32 cellular contexts compared by ENCODE assay signal in the genomic region with DNA sequence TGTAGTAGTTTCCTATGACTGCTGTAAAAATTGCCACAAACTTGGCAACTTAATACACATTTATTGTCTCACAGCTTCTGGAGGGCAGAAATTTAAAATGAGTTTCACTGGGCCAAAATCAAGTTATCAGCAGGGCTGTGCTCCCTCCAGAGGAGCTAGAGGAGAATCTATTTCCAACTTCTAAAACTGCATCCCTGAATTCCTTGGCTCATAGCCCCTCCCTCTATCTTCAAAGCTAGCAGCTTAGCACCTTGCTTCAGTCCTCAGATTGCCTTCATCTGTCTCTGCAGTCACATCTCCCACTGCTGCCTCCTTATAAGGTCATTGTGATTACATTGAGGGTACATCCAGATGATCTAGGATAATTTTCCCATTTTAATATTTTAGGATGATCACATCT. TPM values are rescaled to one million over a fixed set of nuclear protein-coding genes. Genes with fewer than 3 reads are reported as not detected.
"Had no signal": no experiment of that assay in that cellular context is flagged by ENCODE, and none has a peak within 500 bp of the region (broad histone marks: within the 10 kb centered on the region; RNA-seq: fewer than 3 reads in every experiment).

No MANE protein-coding gene starts in this region.

- H3K4me2 ChIP-seq: smooth muscle cell had no signal

- H3K27me3 ChIP-seq: left lung, ovary, right atrium auricular region, right lobe of liver, transverse colon, upper lobe of left lung, vagina had no signal

- DNase-seq: hippocampal formation; immature natural killer cell; kidney; left colon; left lung; lower lobe of right lung; mammary epithelial cell; mesenchymal stem cell; naive B cell; ovary; right lobe of liver; stimulated activated CD4-positive, alpha-beta T cell treated with anti-CD3 and anti-CD28 coated beads, Interleukin-1b, Interleukin-23, amount 100 ng/mL, for 48 hours; stimulated activated CD4-positive, alpha-beta T cell treated with anti-CD3 and anti-CD28 coated beads, Interleukin-2, amount 100 ng/mL, for 48 hours; stimulated activated CD4-positive, alpha-beta T cell treated with anti-CD3 and anti-CD28 coated beads, Interleukin-4, amount 100 ng/mL, for 4 hours; stimulated activated CD8-positive, alpha-beta memory T cell treated with anti-CD3 and anti-CD28 coated beads, Interleukin-4, amount 100 ng/mL, for 48 hours; stimulated activated naive CD4-positive, alpha-beta T cell treated with Interleukin-2 at 50 U/mL for 16 hours; stimulated activated naive CD8-positive, alpha-beta T cell treated with anti-CD3 and anti-CD28 coated beads, Interleukin-15, amount 100 ng/mL, for 72 hours; substantia nigra; transverse colon; upper lobe of left lung had no signal

- H3K4me1 ChIP-seq: left lung, lower lobe of right lung, right atrium auricular region, right lobe of liver, transverse colon, upper lobe of left lung, vagina had no signal

- H3K36me3 Mint-ChIP-seq: immature natural killer cell; mesothelial cell of epicardium; naive B cell; natural killer cell treated with Interleukin-12 subunit alpha and Interleukin-12 subunit beta and Interleukin-15 and Interleukin-18, amount 100 ng/mL, for 72 hours; stimulated activated memory B cell treated with anti-CD40 and anti-IgM and Interleukin-4, amounts not matched to agents 10 μg/mL and 1 μg/mL and 100 μg/mL, for 72 hours had no signal

- H3K36me3 ChIP-seq: left lung, lower lobe of right lung, ovary, right atrium auricular region, right lobe of liver, transverse colon, upper lobe of left lung, vagina had no signal

- H3K9me3 ChIP-seq: left lung, lower lobe of right lung, ovary, right atrium auricular region, right lobe of liver, transverse colon, upper lobe of left lung, vagina had no signal

- H3K4me3 ChIP-seq: left lung, lower lobe of right lung, ovary, right atrium auricular region, right lobe of liver, smooth muscle cell, transverse colon, upper lobe of left lung, vagina had no signal

- ATAC-seq: left colon; left lung; lower lobe of right lung; natural killer cell treated with Interleukin-12 subunit alpha and Interleukin-12 subunit beta and Interleukin-15 and Interleukin-18, amount 100 ng/mL, for 72 hours; right lobe of liver; stimulated activated memory B cell treated with anti-CD40 and anti-IgM and Interleukin-4, amounts not matched to agents 10 μg/mL and 1 μg/mL and 100 μg/mL, for 72 hours; stimulated activated naive CD8-positive, alpha-beta T cell treated with anti-CD3 and anti-CD28 coated beads, Interleukin-15, amount 100 ng/mL, for 72 hours had no signal

- H3K27me3 Mint-ChIP-seq: naive B cell; stimulated activated memory B cell treated with anti-CD40 and anti-IgM and Interleukin-4, amounts not matched to agents 10 μg/mL and 1 μg/mL and 100 μg/mL, for 72 hours; stimulated activated naive CD8-positive, alpha-beta T cell treated with anti-CD3 and anti-CD28 coated beads, Interleukin-15, amount 100 ng/mL, for 72 hours had no signal

- H3K4me3 Mint-ChIP-seq: immature natural killer cell; mesothelial cell of epicardium; naive B cell; natural killer cell treated with Interleukin-12 subunit alpha and Interleukin-12 subunit beta and Interleukin-15 and Interleukin-18, amount 100 ng/mL, for 72 hours; stimulated activated memory B cell treated with anti-CD40 and anti-IgM and Interleukin-4, amounts not matched to agents 10 μg/mL and 1 μg/mL and 100 μg/mL, for 72 hours; stimulated activated naive CD8-positive, alpha-beta T cell treated with anti-CD3 and anti-CD28 coated beads, Interleukin-15, amount 100 ng/mL, for 72 hours had no signal

- H3K9me3 Mint-ChIP-seq: immature natural killer cell; mesothelial cell of epicardium; naive B cell; natural killer cell treated with Interleukin-12 subunit alpha and Interleukin-12 subunit beta and Interleukin-15 and Interleukin-18, amount 100 ng/mL, for 72 hours; stimulated activated memory B cell treated with anti-CD40 and anti-IgM and Interleukin-4, amounts not matched to agents 10 μg/mL and 1 μg/mL and 100 μg/mL, for 72 hours; stimulated activated naive CD8-positive, alpha-beta T cell treated with anti-CD3 and anti-CD28 coated beads, Interleukin-15, amount 100 ng/mL, for 72 hours had no signal

- H3K4me1 Mint-ChIP-seq: immature natural killer cell; mesothelial cell of epicardium; naive B cell; stimulated activated memory B cell treated with anti-CD40 and anti-IgM and Interleukin-4, amounts not matched to agents 10 μg/mL and 1 μg/mL and 100 μg/mL, for 72 hours; stimulated activated naive CD8-positive, alpha-beta T cell treated with anti-CD3 and anti-CD28 coated beads, Interleukin-15, amount 100 ng/mL, for 72 hours had no signal

- H3K27ac ChIP-seq: left lung, lower lobe of right lung, ovary, right atrium auricular region, right lobe of liver, transverse colon, upper lobe of left lung, vagina had no signal

- H3K27ac Mint-ChIP-seq: immature natural killer cell; mesothelial cell of epicardium; naive B cell; natural killer cell treated with Interleukin-12 subunit alpha and Interleukin-12 subunit beta and Interleukin-15 and Interleukin-18, amount 100 ng/mL, for 72 hours; progenitor cell of endocrine pancreas; stimulated activated memory B cell treated with anti-CD40 and anti-IgM and Interleukin-4, amounts not matched to agents 10 μg/mL and 1 μg/mL and 100 μg/mL, for 72 hours; stimulated activated naive CD8-positive, alpha-beta T cell treated with anti-CD3 and anti-CD28 coated beads, Interleukin-15, amount 100 ng/mL, for 72 hours had no signal

RNA-seq across cellular contexts. Expression of a gene that starts 17.8 kb away (rescaled TPM):
- total RNA-seq: left colon; liver; lower lobe of right lung; mammary epithelial cell; natural killer cell treated with Interleukin-12 subunit alpha and Interleukin-12 subunit beta and Interleukin-15 and Interleukin-18, amount 100 ng/mL, for 72 hours; pulmonary artery endothelial cell; renal cortical epithelial cell; right atrium auricular region; right lobe of liver; smooth muscle cell; transverse colon; vagina had no signal
- polyA plus RNA-seq: immature natural killer cell, liver, mammary epithelial cell, neural cell, smooth muscle cell, urinary bladder had no signal
